ENCODE assay signal across 14 cellular contexts in genomic region chr9:98095401-98095800, GRCh38. TPM values are rescaled to one million over a fixed set of nuclear protein-coding genes. Genes with fewer than 3 reads are reported as not detected.
DNase-seq lines count a peak whose midpoint lies in the region; ATAC-seq and TF ChIP-seq lines count a peak whose summit lies in the region.
"Had no signal": no experiment of that assay in that cellular context is flagged by ENCODE, and none has a peak within 500 bp of the region (broad histone marks: within the 10 kb centered on the region; RNA-seq: fewer than 3 reads in every experiment).

No MANE protein-coding gene starts in this region.

- H3K27me3 Mint-ChIP-seq in activated CD8-positive, alpha-beta T cell treated with anti-CD3 and anti-CD28 coated beads, Interleukin-2, amount 10 ng/mL, durations not matched to agents 7 days and 5 days (ENCODE audit: low read depth), result no peaks in the 10 kb centered on the region
- no peaks in the 10 kb centered on the region for H3K27me3 Mint-ChIP-seq in activated CD8-positive, alpha-beta T cell treated with anti-CD3 and anti-CD28 coated beads for 36 hours
- H3K27me3 Mint-ChIP-seq in CD4-positive, alpha-beta T cell, result no peaks in the 10 kb centered on the region
- H3K27me3 Mint-ChIP-seq in T-cell, result no peaks in the 10 kb centered on the region
- no peaks in the 10 kb centered on the region for H3K27me3 Mint-ChIP-seq in naive thymus-derived CD8-positive, alpha-beta T cell

- CTCF ChIA-PET in activated CD8-positive, alpha-beta T cell treated with anti-CD3 and anti-CD28 coated beads, Interleukin-2, amount 10 ng/mL, durations not matched to agents 7 days and 5 days (lab: Charles Lee), result interaction anchor here (1.3 kb wide), 1 partner anchor 23 kb away, joined by 3 read pairs; no protein-coding TSS in a partner anchor
- CTCF ChIA-PET in activated CD8-positive, alpha-beta T cell treated with anti-CD3 and anti-CD28 coated beads for 36 hours (lab: Charles Lee), result interaction anchor here (1.3 kb wide), 1 partner anchor 22 kb away, joined by 3 read pairs; no protein-coding TSS in a partner anchor
- CTCF ChIA-PET in CD4-positive, alpha-beta T cell (lab: Charles Lee), result no interaction called here
- CTCF ChIA-PET in T-cell (lab: Charles Lee), result no interaction called here

- no peak overlapping the region for H3K27ac ChIP-seq in CD4-positive, alpha-beta T cell (ENCODE audit: low read depth, low read length)
- H3K27ac ChIP-seq: GM23248 had no signal

- H3K27me3 ChIP-seq in CD4-positive, alpha-beta T cell (ENCODE audit: control insufficient read depth, insufficient read depth, low read length), result no peaks in the 10 kb centered on the region

- no peak overlapping the region for H3K4me3 Mint-ChIP-seq in activated CD8-positive, alpha-beta T cell treated with anti-CD3 and anti-CD28 coated beads, Interleukin-2, amount 10 ng/mL, durations not matched to agents 7 days and 5 days
- H3K4me3 Mint-ChIP-seq in activated CD8-positive, alpha-beta T cell treated with anti-CD3 and anti-CD28 coated beads for 36 hours, result no peak overlapping the region
- no peak overlapping the region for H3K4me3 Mint-ChIP-seq in CD4-positive, alpha-beta T cell
- no peak overlapping the region for H3K4me3 Mint-ChIP-seq in T-cell
- H3K4me3 Mint-ChIP-seq in naive thymus-derived CD8-positive, alpha-beta T cell, result peak overlapping the region in 1 of 10 donors; percentile 11

- no peak for TF ChIP-seq CTCF in activated CD8-positive, alpha-beta T cell treated with anti-CD3 and anti-CD28 coated beads for 36 hours (IDR thresholded peaks at IDR 0.05)
- no peak for TF ChIP-seq CTCF in CD4-positive, alpha-beta T cell (IDR thresholded peaks at IDR 0.05)

- DNase-seq in activated CD8-positive, alpha-beta T cell treated with anti-CD3 and anti-CD28 coated beads, Interleukin-2, amount 10 ng/mL, durations not matched to agents 7 days and 5 days, result no peak
- DNase-seq in activated CD8-positive, alpha-beta T cell treated with anti-CD3 and anti-CD28 coated beads for 36 hours, result no peak
- peak in 1 of 10 experiments; percentile 22 for DNase-seq in CD4-positive, alpha-beta T cell
- DNase-seq in T-cell (no peak), Kasumi-1 (lab: John Stamatoyannopoulos, UW) (no peak), superior temporal gyrus (ENCODE audit: extremely low spot score) (no peak)
- no peak for DNase-seq in naive thymus-derived CD8-positive, alpha-beta T cell
- DNase-seq: ACHN, DMS 273 treated with DMSO at 0.1 percent for 48 hours, GM23248, NCI-H1436, NCI-H2081 treated with DMSO at 0.1 percent for 48 hours, NCI-H526, PC-3 had no signal

- H3K9me3 ChIP-seq in CD4-positive, alpha-beta T cell (ENCODE audit: control insufficient read depth, low read length), result no peaks in the 10 kb centered on the region

- ATAC-seq in activated CD8-positive, alpha-beta T cell treated with anti-CD3 and anti-CD28 coated beads, Interleukin-2, amount 10 ng/mL, durations not matched to agents 7 days and 5 days, result no peak
- no peak for ATAC-seq in activated CD8-positive, alpha-beta T cell treated with anti-CD3 and anti-CD28 coated beads for 36 hours
- no peak for ATAC-seq in CD4-positive, alpha-beta T cell (ENCODE audit: poor library complexity)
- ATAC-seq in T-cell (replicated peaks in 1 of 4), result no peak
- ATAC-seq in naive thymus-derived CD8-positive, alpha-beta T cell, result no peak
- ATAC-seq: PC-3 had no signal

- H3K4me1 Mint-ChIP-seq in activated CD8-positive, alpha-beta T cell treated with anti-CD3 and anti-CD28 coated beads, Interleukin-2, amount 10 ng/mL, durations not matched to agents 7 days and 5 days (ENCODE audit: low read depth), result peaks cover 36% of the 10 kb centered on the region
- peaks cover 37% of the 10 kb centered on the region for H3K4me1 Mint-ChIP-seq in activated CD8-positive, alpha-beta T cell treated with anti-CD3 and anti-CD28 coated beads for 36 hours (ENCODE audit: low read depth)
- H3K4me1 Mint-ChIP-seq in CD4-positive, alpha-beta T cell (ENCODE audit: low read depth), result peaks cover 70% of the 10 kb centered on the region
- H3K4me1 Mint-ChIP-seq in T-cell, result peaks cover 67 to 83% (median 71%) of the 10 kb centered on the region in 3 donors
- H3K4me1 Mint-ChIP-seq in naive thymus-derived CD8-positive, alpha-beta T cell, result peaks cover 33 to 85% (median 59%) of the 10 kb centered on the region in 4 donors

- peaks cover 74% of the 10 kb centered on the region for H3K36me3 Mint-ChIP-seq in activated CD8-positive, alpha-beta T cell treated with anti-CD3 and anti-CD28 coated beads, Interleukin-2, amount 10 ng/mL, durations not matched to agents 7 days and 5 days (ENCODE audit: low read depth)
- H3K36me3 Mint-ChIP-seq in activated CD8-positive, alpha-beta T cell treated with anti-CD3 and anti-CD28 coated beads for 36 hours (ENCODE audit: low read depth), result peaks cover 57% of the 10 kb centered on the region
- peaks cover 78% of the 10 kb centered on the region for H3K36me3 Mint-ChIP-seq in CD4-positive, alpha-beta T cell (ENCODE audit: low read depth)
- peaks cover 60% of the 10 kb centered on the region for H3K36me3 Mint-ChIP-seq in T-cell
- peaks cover 0 to 72% (median 42%) of the 10 kb centered on the region in 3 donors for H3K36me3 Mint-ChIP-seq in naive thymus-derived CD8-positive, alpha-beta T cell

- H3K9me3 Mint-ChIP-seq in activated CD8-positive, alpha-beta T cell treated with anti-CD3 and anti-CD28 coated beads, Interleukin-2, amount 10 ng/mL, durations not matched to agents 7 days and 5 days (ENCODE audit: insufficient read depth), result no peaks in the 10 kb centered on the region
- H3K9me3 Mint-ChIP-seq in activated CD8-positive, alpha-beta T cell treated with anti-CD3 and anti-CD28 coated beads for 36 hours, result no peaks in the 10 kb centered on the region
- H3K9me3 Mint-ChIP-seq in CD4-positive, alpha-beta T cell, result no peaks in the 10 kb centered on the region
- no peaks in the 10 kb centered on the region for H3K9me3 Mint-ChIP-seq in T-cell
- no peaks in the 10 kb centered on the region for H3K9me3 Mint-ChIP-seq in naive thymus-derived CD8-positive, alpha-beta T cell

- intact Hi-C loops in activated CD8-positive, alpha-beta T cell treated with anti-CD3 and anti-CD28 coated beads for 36 hours (cut with micrococcal nuclease), result no loop called here
- intact Hi-C loops in CD4-positive, alpha-beta T cell (cut with DNase I, micrococcal nuclease), result no loop called here

- H3K27ac Mint-ChIP-seq in activated CD8-positive, alpha-beta T cell treated with anti-CD3 and anti-CD28 coated beads, Interleukin-2, amount 10 ng/mL, durations not matched to agents 7 days and 5 days, result peak overlapping the region; percentile 66
- no peak overlapping the region for H3K27ac Mint-ChIP-seq in activated CD8-positive, alpha-beta T cell treated with anti-CD3 and anti-CD28 coated beads for 36 hours
- peak overlapping the region; percentile 69 for H3K27ac Mint-ChIP-seq in CD4-positive, alpha-beta T cell
- peak overlapping the region; percentile 69 to 73 for H3K27ac Mint-ChIP-seq in T-cell
- H3K27ac Mint-ChIP-seq in naive thymus-derived CD8-positive, alpha-beta T cell, result peak overlapping the region in 7 of 10 donors; percentile 25 to 86 (median 51)

- POLR2A ChIA-PET in activated CD8-positive, alpha-beta T cell treated with anti-CD3 and anti-CD28 coated beads, Interleukin-2, amount 10 ng/mL, durations not matched to agents 7 days and 5 days (lab: Charles Lee), result interaction anchor here (0.6 to 1.1 kb wide), 2 partner anchors 9 to 28 kb away, joined by 3 to 4 read pairs; no protein-coding TSS in a partner anchor
- POLR2A ChIA-PET in activated CD8-positive, alpha-beta T cell treated with anti-CD3 and anti-CD28 coated beads for 36 hours (lab: Charles Lee), result interaction anchor here (1.0 to 2.3 kb wide), 2 partner anchors 14 to 25 kb away, joined by 3 to 5 read pairs; no protein-coding TSS in a partner anchor
- POLR2A ChIA-PET in CD4-positive, alpha-beta T cell (lab: Charles Lee), result no interaction called here
- POLR2A ChIA-PET in T-cell (lab: Charles Lee), result no interaction called here
- POLR2A ChIA-PET in naive thymus-derived CD8-positive, alpha-beta T cell (lab: Charles Lee), result interaction anchor here (0.7 to 11.9 kb wide), 2 partner anchors 24 to 390 kb away, joined by 3 to 238 read pairs; partner anchors contain the start of gene TRIM14

RNA-seq across cellular contexts. Expression of gene TRIM14, which starts 23.6 kb away (rescaled TPM):
- 10 to 100 TPM; 85.2 to 90.5 TPM for total RNA-seq in activated CD8-positive, alpha-beta T cell treated with anti-CD3 and anti-CD28 coated beads, Interleukin-2, amount 10 ng/mL, durations not matched to agents 7 days and 5 days
- total RNA-seq in activated CD8-positive, alpha-beta T cell treated with anti-CD3 and anti-CD28 coated beads for 36 hours, result 10 to 100 TPM; 39.6 to 41.8 TPM
- 10 to 100 TPM; 23.5 to 23.6 TPM for total RNA-seq in CD4-positive, alpha-beta T cell
- total RNA-seq in T-cell, result 10 to 100 TPM; 75.7 to 98.9 (median 85.3) TPM
- 10 to 100 TPM; 76.9 to 78.1 TPM for total RNA-seq in naive thymus-derived CD8-positive, alpha-beta T cell
- 10 to 100 TPM; 48.7 to 84.0 (median 68.4) TPM for polyA plus RNA-seq in naive thymus-derived CD8-positive, alpha-beta T cell

RNA-seq across cellular contexts. Expression of gene NANS, which starts 38.9 kb away (rescaled TPM):
- total RNA-seq in activated CD8-positive, alpha-beta T cell treated with anti-CD3 and anti-CD28 coated beads, Interleukin-2, amount 10 ng/mL, durations not matched to agents 7 days and 5 days, result 10 to 100 TPM; 45.5 to 46.6 TPM
- total RNA-seq in activated CD8-positive, alpha-beta T cell treated with anti-CD3 and anti-CD28 coated beads for 36 hours, result 10 to 100 TPM; 51.2 to 51.8 TPM
- 10 to 100 TPM; 70.5 to 74.0 TPM for total RNA-seq in CD4-positive, alpha-beta T cell
- 10 to 100 TPM; 21.7 to 57.5 (median 27.6) TPM for total RNA-seq in T-cell
- total RNA-seq in naive thymus-derived CD8-positive, alpha-beta T cell, result 10 to 100 TPM; 15.0 to 15.7 TPM
- polyA plus RNA-seq in naive thymus-derived CD8-positive, alpha-beta T cell, result 10 to 100 TPM; 28.9 to 32.4 (median 30.9) TPM

Comparison
In these comparisons a context has a peak if more than half of its experiments do, and no peak if none do; other contexts are left out.
1. CTCF ChIA-PET loops: an anchor here in activated CD8-positive, alpha-beta T cell treated with anti-CD3 and anti-CD28 coated beads, Interleukin-2, amount 10 ng/mL, durations not matched to agents 7 days and 5 days (1.3 kb wide) and activated CD8-positive, alpha-beta T cell treated with anti-CD3 and anti-CD28 coated beads for 36 hours (1.3 kb wide); none called in CD4-positive, alpha-beta T cell and T-cell.
2. POLR2A ChIA-PET loops: an anchor here in activated CD8-positive, alpha-beta T cell treated with anti-CD3 and anti-CD28 coated beads, Interleukin-2, amount 10 ng/mL, durations not matched to agents 7 days and 5 days (0.6 to 1.1 kb wide), activated CD8-positive, alpha-beta T cell treated with anti-CD3 and anti-CD28 coated beads for 36 hours (1.0 to 2.3 kb wide) and naive thymus-derived CD8-positive, alpha-beta T cell (0.7 to 11.9 kb wide); none called in CD4-positive, alpha-beta T cell and T-cell.